ENCODE assay signal across 27 cellular contexts in the genomic region with DNA sequence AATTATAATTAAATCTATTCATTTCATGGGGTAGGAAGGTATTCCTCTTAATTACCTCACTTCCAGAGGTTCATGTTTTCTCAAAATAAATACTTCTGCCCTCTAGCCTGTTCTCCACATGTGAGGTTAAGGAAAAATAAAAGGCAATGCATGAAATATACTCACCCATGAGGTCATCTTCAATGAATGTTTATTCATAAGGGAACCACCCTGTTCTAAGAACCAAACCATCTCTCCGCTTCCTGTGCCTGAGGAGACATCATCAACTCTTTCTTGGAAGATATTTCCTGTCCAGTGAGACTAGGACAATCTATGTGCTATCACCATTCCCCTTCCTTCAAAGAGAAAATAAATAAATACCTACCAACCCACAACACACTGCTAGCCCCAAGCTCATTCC.
"Had no signal": no experiment of that assay in that cellular context is flagged by ENCODE, and none has a peak within 500 bp of the region (broad histone marks: within the 10 kb centered on the region; RNA-seq: fewer than 3 reads in every experiment).

No MANE protein-coding gene starts in this region.

- ATAC-seq: activated T-cell treated with anti-CD3 and anti-CD28 coated beads, Interleukin-2, amount 50 U/mL, for 4 hours; body of pancreas; T-cell had no signal

- H3K4me3 ChIP-seq: body of pancreas, Peyer's patch had no signal

- H3K4me2 ChIP-seq: KMS-11 had no signal

- H3K36me3 ChIP-seq: Peyer's patch had no signal

- DNase-seq: activated B cell treated with CpG ODN at 0.5 μM for 24 hours; activated CD4-positive, alpha-beta T cell treated with anti-CD3 and anti-CD28 coated beads for 1 hour; activated CD4-positive, alpha-beta T cell treated with anti-CD3 and anti-CD28 coated beads, Interleukin-2, amount 10 ng/mL, durations not matched to agents 24 days and 14 days; activated CD4-positive, alpha-beta T cell treated with anti-CD3 and anti-CD28 coated beads, Interleukin-2, amount 50 U/mL, for 48 hours; activated CD8-positive, alpha-beta memory T cell treated with anti-CD3 and anti-CD28 coated beads for 24 hours; activated effector memory CD4-positive, alpha-beta T cell treated with anti-CD3 and anti-CD28 coated beads, Interleukin-2, amount 50 U/mL, for 16 hours; activated naive CD4-positive, alpha-beta T cell treated with anti-CD3 and anti-CD28 coated beads for 36 hours; activated T-cell treated with anti-CD3 and anti-CD28 coated beads, Interleukin-2, amount 50 U/mL, for 4 hours; aorta; body of pancreas; MM.1S; NCI-H1105; NCI-H1436; NCI-H187 treated with DMSO at 0.1 percent for 48 hours; NCI-H2107; NCI-H2171 treated with DMSO at 0.1 percent for 48 hours; NCI-H226; NCI-H526; NCI-H774; OCI-M1; Peyer's patch; SHP77; T-cell; T-helper 2 cell; T1000 had no signal

- H3K9ac ChIP-seq: KMS-11 had no signal

- FAIRE-seq: TTC549 had no signal

- H3K9me3 ChIP-seq: body of pancreas, Peyer's patch had no signal

- H3K27ac ChIP-seq: body of pancreas, KMS-11, Peyer's patch had no signal

- H3K27me3 ChIP-seq: body of pancreas, Peyer's patch had no signal

- H3K4me1 ChIP-seq: body of pancreas, Peyer's patch had no signal
